In genomic region chr21:25772680-25773079, GRCh38 we compare ENCODE assay signal across 18 cellular contexts. TPM values are rescaled to one million over a fixed set of nuclear protein-coding genes. Genes with fewer than 3 reads are reported as not detected.
DNase-seq lines count a peak whose midpoint lies in the region; ATAC-seq, FAIRE-seq and TF ChIP-seq lines count a peak whose summit lies in the region.
"Had no signal": no experiment of that assay in that cellular context is flagged by ENCODE, and none has a peak within 500 bp of the region (broad histone marks: within the 10 kb centered on the region; RNA-seq: fewer than 3 reads in every experiment).

No MANE protein-coding gene starts in this region.

- FAIRE-seq in endothelial cell of umbilical vein (lab: Jason Lieb, UNC): no peak

- no peaks in the 10 kb centered on the region for H4K20me1 ChIP-seq in endothelial cell of umbilical vein (replicated peaks; ENCODE audit: control insufficient read depth, extremely low read depth, insufficient read depth, low read length)

- CTCF ChIA-PET in endothelial cell of umbilical vein (lab: Charles Lee): interaction anchor here (0.8 kb wide), 1 partner anchor 18 kb away, joined by 3 read pairs; no protein-coding TSS in a partner anchor
- CTCF ChIA-PET in activated CD4-positive, alpha-beta memory T cell treated with anti-CD3 and anti-CD28 coated beads, Interleukin-2, amount 10 ng/mL, durations not matched to agents 7 days and 5 days (lab: Charles Lee): no interaction called here

- H3K4me1 ChIP-seq in endothelial cell of umbilical vein (ENCODE audit: control insufficient read depth, extremely low read depth, insufficient read depth, low read length) (no peaks in the 10 kb centered on the region), mucosa of descending colon (ENCODE audit: low read depth) (no peaks in the 10 kb centered on the region)
- H3K4me1 ChIP-seq: psoas muscle, thyroid gland had no signal

- no peak overlapping the region for H2AFZ ChIP-seq in endothelial cell of umbilical vein (ENCODE audit: low read depth, low read length)

- no peaks in the 10 kb centered on the region for H3K9me3 Mint-ChIP-seq in stimulated activated naive CD8-positive, alpha-beta T cell treated with anti-CD3 and anti-CD28 coated beads, Interleukin-15, Interleukin-2, amounts not matched to agents 100 ng/mL and 50 ng/mL, for 24 hours
- no peaks in the 10 kb centered on the region for H3K9me3 Mint-ChIP-seq in stimulated activated naive CD8-positive, alpha-beta T cell treated with anti-CD3 and anti-CD28 coated beads, Interleukin-15, amount 100 ng/mL, for 72 hours
- H3K9me3 Mint-ChIP-seq in activated CD4-positive, alpha-beta memory T cell treated with anti-CD3 and anti-CD28 coated beads, Interleukin-2, amount 10 ng/mL, durations not matched to agents 7 days and 5 days: no peaks in the 10 kb centered on the region
- H3K9me3 Mint-ChIP-seq: activated CD4-positive, alpha-beta memory T cell treated with anti-CD3 and anti-CD28 coated beads for 36 hours; H9 had no signal

- intact Hi-C loops in endothelial cell of umbilical vein (cut with micrococcal nuclease): no loop called here
- intact Hi-C loops in mucosa of descending colon (cut with DNase I, micrococcal nuclease): no loop called here

- H3K9me1 ChIP-seq in endothelial cell of umbilical vein (replicated peaks; ENCODE audit: control insufficient read depth, extremely low read depth, insufficient read depth, low read length): no peaks in the 10 kb centered on the region

- TF ChIP-seq CTCF in endothelial cell of umbilical vein (IDR thresholded peaks at IDR 0.05; ENCODE audit: extremely low read depth in 1 of 2, insufficient read depth in 1 of 2, low read depth in 1 of 2, low read length in 2 of 2): no peak
- TF ChIP-seq CTCF in mucosa of descending colon (IDR thresholded peaks at IDR 0.05): no peak

- H3K9me3 ChIP-seq in endothelial cell of umbilical vein (replicated peaks; ENCODE audit: control insufficient read depth, insufficient read depth, low read length) (no peaks in the 10 kb centered on the region), mucosa of descending colon (no peaks in the 10 kb centered on the region)
- H3K9me3 ChIP-seq: heart left ventricle, psoas muscle, thyroid gland had no signal

- ATAC-seq in stimulated activated naive CD8-positive, alpha-beta T cell treated with anti-CD3 and anti-CD28 coated beads, Interleukin-15, amount 100 ng/mL, for 72 hours: no peak
- ATAC-seq in GM21576 (IDR thresholded peaks at IDR 0.05; ENCODE audit: unreplicated experiment) (no peak), mucosa of descending colon (no peak)
- ATAC-seq: heart left ventricle, Panc1, psoas muscle, T-helper 17 cell had no signal

- TF ChIP-seq POLR2A in endothelial cell of umbilical vein (IDR thresholded peaks at IDR 0.05; ENCODE audit: low read depth, low read length): no peak

- no peak overlapping the region for H3K4me2 ChIP-seq in endothelial cell of umbilical vein (ENCODE audit: insufficient read depth, low read length)

- POLR2A ChIA-PET in endothelial cell of umbilical vein (lab: Charles Lee): no interaction called here
- POLR2A ChIA-PET in activated CD4-positive, alpha-beta memory T cell treated with anti-CD3 and anti-CD28 coated beads, Interleukin-2, amount 10 ng/mL, durations not matched to agents 7 days and 5 days (lab: Charles Lee): no interaction called here

- H3K27me3 Mint-ChIP-seq in stimulated activated naive CD8-positive, alpha-beta T cell treated with anti-CD3 and anti-CD28 coated beads, Interleukin-15, Interleukin-2, amounts not matched to agents 100 ng/mL and 50 ng/mL, for 24 hours: no peaks in the 10 kb centered on the region
- no peaks in the 10 kb centered on the region for H3K27me3 Mint-ChIP-seq in stimulated activated naive CD8-positive, alpha-beta T cell treated with anti-CD3 and anti-CD28 coated beads, Interleukin-15, amount 100 ng/mL, for 72 hours
- H3K27me3 Mint-ChIP-seq in activated CD4-positive, alpha-beta memory T cell treated with anti-CD3 and anti-CD28 coated beads, Interleukin-2, amount 10 ng/mL, durations not matched to agents 7 days and 5 days: no peaks in the 10 kb centered on the region
- H3K27me3 Mint-ChIP-seq: activated CD4-positive, alpha-beta memory T cell treated with anti-CD3 and anti-CD28 coated beads for 36 hours; T-helper 17 cell had no signal

- DNase-seq in stimulated activated naive CD8-positive, alpha-beta T cell treated with anti-CD3 and anti-CD28 coated beads, Interleukin-15, amount 100 ng/mL, for 72 hours: no peak
- DNase-seq in SIG-M5 (lab: John Stamatoyannopoulos, UW) (peak; percentile 60), endothelial cell of umbilical vein (ENCODE audit: low read depth, low spot score) (peak; percentile 66), mucosa of descending colon (no peak)
- DNase-seq in activated CD4-positive, alpha-beta memory T cell treated with anti-CD3 and anti-CD28 coated beads, Interleukin-2, amount 10 ng/mL, durations not matched to agents 7 days and 5 days: no peak
- no peak for DNase-seq in activated CD8-positive, alpha-beta memory T cell treated with anti-CD3 and anti-CD28 coated beads, Interleukin-2, amount 50 U/mL, for 4 hours
- DNase-seq: activated CD4-positive, alpha-beta memory T cell treated with anti-CD3 and anti-CD28 coated beads for 36 hours; activated gamma-delta T cell; DMS 273 treated with DMSO at 0.1 percent for 48 hours; H9; heart left ventricle; kidney glomerular epithelial cell; psoas muscle; T-helper 17 cell; thyroid gland had no signal

- no peaks in the 10 kb centered on the region for H3K27me3 ChIP-seq in endothelial cell of umbilical vein (ENCODE audit: control insufficient read depth in 2 of 2, insufficient read depth in 2 of 2, low read length in 2 of 2)
- H3K27me3 ChIP-seq: heart left ventricle, thyroid gland had no signal

- BruUV-seq in endothelial cell of umbilical vein (replicated peaks; lab: Mats Ljungman, UMichigan): no TSS peak

- no peak overlapping the region for H3K27ac ChIP-seq in endothelial cell of umbilical vein (ENCODE audit: insufficient read depth, low read depth, low read length)
- H3K27ac ChIP-seq: psoas muscle, thyroid gland had no signal

- H3K36me3 Mint-ChIP-seq in stimulated activated naive CD8-positive, alpha-beta T cell treated with anti-CD3 and anti-CD28 coated beads, Interleukin-15, Interleukin-2, amounts not matched to agents 100 ng/mL and 50 ng/mL, for 24 hours (ENCODE audit: low read depth): peaks cover 9% of the 10 kb centered on the region
- H3K36me3 Mint-ChIP-seq in activated CD4-positive, alpha-beta memory T cell treated with anti-CD3 and anti-CD28 coated beads, Interleukin-2, amount 10 ng/mL, durations not matched to agents 7 days and 5 days (ENCODE audit: low read depth): peaks cover 8% of the 10 kb centered on the region
- H3K36me3 Mint-ChIP-seq: activated CD4-positive, alpha-beta memory T cell treated with anti-CD3 and anti-CD28 coated beads for 36 hours had no signal

- H3K27ac Mint-ChIP-seq in stimulated activated naive CD8-positive, alpha-beta T cell treated with anti-CD3 and anti-CD28 coated beads, Interleukin-15, Interleukin-2, amounts not matched to agents 100 ng/mL and 50 ng/mL, for 24 hours: peak overlapping the region; percentile 82
- peak overlapping the region in 1 of 2 donors; percentile 67 for H3K27ac Mint-ChIP-seq in stimulated activated naive CD8-positive, alpha-beta T cell treated with anti-CD3 and anti-CD28 coated beads, Interleukin-15, amount 100 ng/mL, for 72 hours
- H3K27ac Mint-ChIP-seq in activated CD4-positive, alpha-beta memory T cell treated with anti-CD3 and anti-CD28 coated beads, Interleukin-2, amount 10 ng/mL, durations not matched to agents 7 days and 5 days: no peak overlapping the region
- H3K27ac Mint-ChIP-seq: activated CD4-positive, alpha-beta memory T cell treated with anti-CD3 and anti-CD28 coated beads for 36 hours; H9; T-helper 17 cell had no signal

- no peaks in the 10 kb centered on the region for H3K79me2 ChIP-seq in endothelial cell of umbilical vein (ENCODE audit: control insufficient read depth, insufficient read depth, low read length)

- no peak overlapping the region for H3K9ac ChIP-seq in endothelial cell of umbilical vein (replicated peaks; ENCODE audit: extremely low read depth, insufficient read depth, low read length)

- H3K36me3 ChIP-seq in endothelial cell of umbilical vein (ENCODE audit: control insufficient read depth in 2 of 2, extremely low read depth in 1 of 2, insufficient read depth in 2 of 2, low read length in 2 of 2): no peaks in the 10 kb centered on the region
- no peaks in the 10 kb centered on the region for H3K36me3 ChIP-seq in mucosa of descending colon (ENCODE audit: low read depth)
- H3K36me3 ChIP-seq: thyroid gland had no signal

- H3K4me3 ChIP-seq in endothelial cell of umbilical vein (replicated peaks in 1 of 3; ENCODE audit: insufficient read depth in 1 of 3, low read depth in 1 of 3, low read length in 3 of 3) (no peak overlapping the region), mucosa of descending colon (no peak overlapping the region)
- H3K4me3 ChIP-seq: heart left ventricle, psoas muscle, thyroid gland had no signal

- H3K4me1 Mint-ChIP-seq in stimulated activated naive CD8-positive, alpha-beta T cell treated with anti-CD3 and anti-CD28 coated beads, Interleukin-15, Interleukin-2, amounts not matched to agents 100 ng/mL and 50 ng/mL, for 24 hours (ENCODE audit: low read depth): peaks cover 11% of the 10 kb centered on the region
- H3K4me1 Mint-ChIP-seq in stimulated activated naive CD8-positive, alpha-beta T cell treated with anti-CD3 and anti-CD28 coated beads, Interleukin-15, amount 100 ng/mL, for 72 hours: peaks cover 8% of the 10 kb centered on the region
- no peaks in the 10 kb centered on the region for H3K4me1 Mint-ChIP-seq in activated CD4-positive, alpha-beta memory T cell treated with anti-CD3 and anti-CD28 coated beads, Interleukin-2, amount 10 ng/mL, durations not matched to agents 7 days and 5 days
- H3K4me1 Mint-ChIP-seq: T-helper 17 cell had no signal

- no peak overlapping the region for H3K4me3 Mint-ChIP-seq in stimulated activated naive CD8-positive, alpha-beta T cell treated with anti-CD3 and anti-CD28 coated beads, Interleukin-15, Interleukin-2, amounts not matched to agents 100 ng/mL and 50 ng/mL, for 24 hours
- no peak overlapping the region for H3K4me3 Mint-ChIP-seq in stimulated activated naive CD8-positive, alpha-beta T cell treated with anti-CD3 and anti-CD28 coated beads, Interleukin-15, amount 100 ng/mL, for 72 hours
- no peak overlapping the region for H3K4me3 Mint-ChIP-seq in activated CD4-positive, alpha-beta memory T cell treated with anti-CD3 and anti-CD28 coated beads, Interleukin-2, amount 10 ng/mL, durations not matched to agents 7 days and 5 days
- H3K4me3 Mint-ChIP-seq: activated CD4-positive, alpha-beta memory T cell treated with anti-CD3 and anti-CD28 coated beads for 36 hours; H9; T-helper 17 cell had no signal

- dilution Hi-C loops in endothelial cell of umbilical vein (cut with MboI; ENCODE audit: extremely low pct_ligation_motif_present, low sequenced_read_pairs): no loop called here

RNA-seq across cellular contexts. Expression of gene GABPA, which starts 37.9 kb away (rescaled TPM):
- total RNA-seq in endothelial cell of umbilical vein: 21.0 and 24.1 TPM in 2 replicates
- 4.1 and 5.8 TPM in 2 replicates for polyA plus RNA-seq in endothelial cell of umbilical vein
- 8.5 and 9.3 TPM in 2 replicates for polyA plus RNA-seq in endothelial cell of umbilical vein (2011; cell fraction: cytosol; rRNA removed)
- 15.3 and 16.3 TPM in 2 replicates for polyA plus RNA-seq in endothelial cell of umbilical vein (2011; cell fraction: nucleus; rRNA removed)
- polyA plus RNA-seq in endothelial cell of umbilical vein (2012): 14.7 and 18.1 TPM in 2 replicates
- 7.0 and 7.2 TPM in 2 replicates for polyA minus RNA-seq in endothelial cell of umbilical vein
- polyA minus RNA-seq in endothelial cell of umbilical vein (2011; cell fraction: cytosol; rRNA and poly(A)+ RNA removed): 14.7 TPM
- 7.6 and 12.1 TPM in 2 replicates for polyA minus RNA-seq in endothelial cell of umbilical vein (2011; cell fraction: nucleus; rRNA and poly(A)+ RNA removed)
- total RNA-seq in activated CD4-positive, alpha-beta memory T cell treated with anti-CD3 and anti-CD28 coated beads, Interleukin-2, amount 10 ng/mL, durations not matched to agents 7 days and 5 days: 10 to 100 TPM; 25.6 to 27.7 TPM
- 10 to 100 TPM; 21.9 to 26.5 (median 24.8) TPM for total RNA-seq in mucosa of descending colon

RNA-seq across cellular contexts. Expression of gene ATP5PF, which starts 38.0 kb away (rescaled TPM):
- total RNA-seq in endothelial cell of umbilical vein (132 and 141 TPM in 2 replicates), mucosa of descending colon (100 to 1,000 TPM; 159 to 215 (median 205) TPM)
- 155 and 194 TPM in 2 replicates for polyA plus RNA-seq in endothelial cell of umbilical vein
- polyA plus RNA-seq in endothelial cell of umbilical vein (2011; cell fraction: cytosol; rRNA removed): 191 and 201 TPM in 2 replicates
- polyA plus RNA-seq in endothelial cell of umbilical vein (2011; cell fraction: nucleus; rRNA removed): 46.9 and 53.5 TPM in 2 replicates
- polyA plus RNA-seq in endothelial cell of umbilical vein (2012): 225 and 295 TPM in 2 replicates
- polyA minus RNA-seq in endothelial cell of umbilical vein: 32.8 and 35.2 TPM in 2 replicates
- polyA minus RNA-seq in endothelial cell of umbilical vein (2011; cell fraction: cytosol; rRNA and poly(A)+ RNA removed): 39.7 TPM
- polyA minus RNA-seq in endothelial cell of umbilical vein (2011; cell fraction: nucleus; rRNA and poly(A)+ RNA removed): 19.7 and 20.5 TPM in 2 replicates
- total RNA-seq in activated CD4-positive, alpha-beta memory T cell treated with anti-CD3 and anti-CD28 coated beads, Interleukin-2, amount 10 ng/mL, durations not matched to agents 7 days and 5 days: 100 to 1,000 TPM; 109 to 118 TPM

Comparison
In these comparisons a context has a peak if more than half of its experiments do, and no peak if none do; other contexts are left out.
1. DNase-seq: peak in SIG-M5 (single experiment) and endothelial cell of umbilical vein (single experiment); none in stimulated activated naive CD8-positive, alpha-beta T cell treated with anti-CD3 and anti-CD28 coated beads, Interleukin-15, amount 100 ng/mL, for 72 hours (0 of 2), activated CD4-positive, alpha-beta memory T cell treated with anti-CD3 and anti-CD28 coated beads, Interleukin-2, amount 10 ng/mL, durations not matched to agents 7 days and 5 days (single experiment), activated CD8-positive, alpha-beta memory T cell treated with anti-CD3 and anti-CD28 coated beads, Interleukin-2, amount 50 U/mL, for 4 hours (single experiment) and mucosa of descending colon (0 of 3).